ENCODE assay signal across 1 cellular context in genomic region chr6:143099647-143100046, GRCh38.
TF ChIP-seq lines count a peak whose summit lies in the region.

No MANE protein-coding gene starts in this region.

TF ChIP-seq in K562, 482 proteins besides CTCF, POLR2A, EP300 and RAD21 (continued from another document):
- peak; percentile 55 for TF ChIP-seq MEIS2 (IDR thresholded peaks at IDR 0.05; ENCODE audit: partially characterized antibody)
